10 cellular contexts compared by ENCODE assay signal in the genomic region with DNA sequence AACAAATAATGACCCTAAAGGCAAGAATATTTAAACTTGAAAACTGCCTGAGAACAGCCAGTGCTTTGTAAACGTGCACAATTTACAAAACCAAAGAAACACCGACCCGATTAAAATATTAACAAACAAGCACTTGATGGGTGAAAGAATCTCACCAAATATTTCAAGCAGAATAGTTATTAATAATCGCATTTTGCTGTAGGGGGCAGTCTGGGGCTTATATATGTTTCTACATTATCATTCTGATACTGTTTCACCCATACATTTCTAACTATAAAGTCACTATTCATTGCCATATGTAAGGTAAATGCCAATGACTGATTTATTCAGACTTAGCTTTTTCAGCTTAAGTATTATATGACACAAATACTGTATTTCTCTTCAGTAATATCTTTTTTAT. TPM values are rescaled to one million over a fixed set of nuclear protein-coding genes. Genes with fewer than 3 reads are reported as not detected.
A peak's percentile ranks its signal among the peaks of the same experiment; 100 is the strongest.
DNase-seq lines count a peak whose midpoint lies in the region; ATAC-seq, FAIRE-seq and TF ChIP-seq lines count a peak whose summit lies in the region.
"Had no signal": no experiment of that assay in that cellular context is flagged by ENCODE, and none has a peak within 500 bp of the region (broad histone marks: within the 10 kb centered on the region; RNA-seq: fewer than 3 reads in every experiment).

No MANE protein-coding gene starts in this region.

- peak in 2 of 3 donors; percentile 41 to 44 for DNase-seq in CD4-positive, CD25-positive, alpha-beta regulatory T cell
- DNase-seq in GM19239 (ENCODE audit: insufficient read length, low spot score) (no peak), immature natural killer cell (peak in 2 of 3 donors; percentile 5 to 25), vagina (ENCODE audit: extremely low spot score in 2 of 2) (no peak)
- DNase-seq in effector memory CD4-positive, alpha-beta T cell = no peak
- DNase-seq: nucleus accumbens had no signal

- H3K4me3 Mint-ChIP-seq in CD4-positive, CD25-positive, alpha-beta regulatory T cell = no peak overlapping the region
- no peak overlapping the region for H3K4me3 Mint-ChIP-seq in immature natural killer cell

- no peaks in the 10 kb centered on the region for H3K27me3 Mint-ChIP-seq in CD4-positive, CD25-positive, alpha-beta regulatory T cell
- no peaks in the 10 kb centered on the region for H3K27me3 Mint-ChIP-seq in immature natural killer cell (ENCODE audit: low read depth in 3 of 3)

- no peaks in the 10 kb centered on the region for H3K9me3 Mint-ChIP-seq in CD4-positive, CD25-positive, alpha-beta regulatory T cell
- no peaks in the 10 kb centered on the region for H3K9me3 Mint-ChIP-seq in immature natural killer cell

- intact Hi-C loops in vagina (cut with DNase I) = no loop called here

- no peak overlapping the region for H3K27ac Mint-ChIP-seq in CD4-positive, CD25-positive, alpha-beta regulatory T cell
- H3K27ac Mint-ChIP-seq in immature natural killer cell = no peak overlapping the region

- no peak overlapping the region for H3K27ac ChIP-seq in CD4-positive, CD25-positive, alpha-beta regulatory T cell (ENCODE audit: insufficient read depth, low read length, poor library complexity, severe bottlenecking)
- H3K27ac ChIP-seq in SU-DHL-6 (ENCODE audit: low read depth, low read length) (no peak overlapping the region), vagina (no peak overlapping the region)
- H3K27ac ChIP-seq in effector memory CD4-positive, alpha-beta T cell (ENCODE audit: insufficient read depth, low read length, poor library complexity, severe bottlenecking) = no peak overlapping the region
- H3K27ac ChIP-seq: epithelial cell of prostate had no signal

- H3K36me3 ChIP-seq in CD4-positive, CD25-positive, alpha-beta regulatory T cell (ENCODE audit: control insufficient read depth, insufficient read depth, low read length) = peaks cover 9% of the 10 kb centered on the region
- H3K36me3 ChIP-seq in SU-DHL-6 (ENCODE audit: low read length) (peaks cover 32% of the 10 kb centered on the region; the same call in 1 of the 2 replicates), vagina (peaks cover 0 to 6% of the 10 kb centered on the region in 2 donors)
- peaks cover 9% of the 10 kb centered on the region for H3K36me3 ChIP-seq in effector memory CD4-positive, alpha-beta T cell (ENCODE audit: control insufficient read depth, insufficient read depth, low read length)

- no peaks in the 10 kb centered on the region for H3K9me3 ChIP-seq in CD4-positive, CD25-positive, alpha-beta regulatory T cell (ENCODE audit: control insufficient read depth in 2 of 2, low read length in 2 of 2)
- H3K9me3 ChIP-seq in SU-DHL-6 (ENCODE audit: insufficient read depth, low read length) (no peaks in the 10 kb centered on the region), vagina (no peaks in the 10 kb centered on the region)
- H3K9me3 ChIP-seq in effector memory CD4-positive, alpha-beta T cell (ENCODE audit: control insufficient read depth, low read length) = no peaks in the 10 kb centered on the region

- H2AFZ ChIP-seq in SU-DHL-6 (ENCODE audit: low read depth, low read length, severe bottlenecking) = no peak overlapping the region

- H3K4me3 ChIP-seq in CD4-positive, CD25-positive, alpha-beta regulatory T cell (ENCODE audit: low read depth, low read length) = no peak overlapping the region
- H3K4me3 ChIP-seq in SU-DHL-6 (ENCODE audit: insufficient read depth, low read length, poor library complexity, severe bottlenecking) (no peak overlapping the region), vagina (no peak overlapping the region)
- no peak overlapping the region for H3K4me3 ChIP-seq in effector memory CD4-positive, alpha-beta T cell (ENCODE audit: insufficient read depth, low read depth, low read length, poor library complexity, severe bottlenecking)

- peaks cover 71% of the 10 kb centered on the region for H3K79me2 ChIP-seq in SU-DHL-6 (ENCODE audit: insufficient read depth, low read length)

- no peak for TF ChIP-seq POLR2A in vagina (IDR thresholded peaks at IDR 0.05)

- H3K4me1 ChIP-seq in CD4-positive, CD25-positive, alpha-beta regulatory T cell (ENCODE audit: control insufficient read depth, insufficient read depth, low read length, poor library complexity, severe bottlenecking) = no peaks in the 10 kb centered on the region
- no peaks in the 10 kb centered on the region for H3K4me1 ChIP-seq in vagina
- H3K4me1 ChIP-seq in effector memory CD4-positive, alpha-beta T cell (ENCODE audit: control insufficient read depth, insufficient read depth, low read length, poor library complexity, severe bottlenecking) = no peaks in the 10 kb centered on the region

- H3K9me2 ChIP-seq in SU-DHL-6 (replicated peaks; ENCODE audit: insufficient read depth, low read length) = no peaks in the 10 kb centered on the region

- no peak for ATAC-seq in CD4-positive, CD25-positive, alpha-beta regulatory T cell (ENCODE audit: low read depth in 2 of 2)
- ATAC-seq in GM18519 (IDR thresholded peaks at IDR 0.05; ENCODE audit: low FRiP score, unreplicated experiment) (no peak), GM21529 (IDR thresholded peaks at IDR 0.05; ENCODE audit: unreplicated experiment) (no peak)

- TF ChIP-seq CTCF in SU-DHL-6 (IDR thresholded peaks at IDR 0.05; ENCODE audit: insufficient read depth, low read length, poor library complexity, severe bottlenecking) (peak; percentile 39), vagina (IDR thresholded peaks at IDR 0.05) (no peak)

- peak; percentile 58 for FAIRE-seq in GM19239 (lab: Jason Lieb, UNC)

- H4K20me1 ChIP-seq in SU-DHL-6 (ENCODE audit: low read depth, low read length) = no peaks in the 10 kb centered on the region

- peaks cover 0 to 5% (median 0%) of the 10 kb centered on the region in 4 donors for H3K4me1 Mint-ChIP-seq in CD4-positive, CD25-positive, alpha-beta regulatory T cell
- H3K4me1 Mint-ChIP-seq in immature natural killer cell = no peaks in the 10 kb centered on the region

- no peaks in the 10 kb centered on the region for H3K27me3 ChIP-seq in CD4-positive, CD25-positive, alpha-beta regulatory T cell (ENCODE audit: control insufficient read depth, insufficient read depth, low read length)
- no peaks in the 10 kb centered on the region for H3K27me3 ChIP-seq in SU-DHL-6 (ENCODE audit: low read length)
- no peaks in the 10 kb centered on the region for H3K27me3 ChIP-seq in vagina
- no peaks in the 10 kb centered on the region for H3K27me3 ChIP-seq in effector memory CD4-positive, alpha-beta T cell (replicated peaks; ENCODE audit: control insufficient read depth, insufficient read depth, low read length, poor library complexity, severe bottlenecking)

- no peak overlapping the region for H3K9ac ChIP-seq in SU-DHL-6 (ENCODE audit: low read length)

- peaks cover 7% of the 10 kb centered on the region for H3K36me3 Mint-ChIP-seq in CD4-positive, CD25-positive, alpha-beta regulatory T cell
- H3K36me3 Mint-ChIP-seq in immature natural killer cell = peaks cover 4 to 8% (median 8%) of the 10 kb centered on the region in 3 donors

- no peak overlapping the region for H3K4me2 ChIP-seq in SU-DHL-6 (ENCODE audit: low read depth, low read length, poor library complexity, severe bottlenecking)

- peaks cover 12% of the 10 kb centered on the region for H3F3A ChIP-seq in SU-DHL-6 (ENCODE audit: insufficient read depth)

RNA-seq across cellular contexts. Expression of gene UBAP2, which starts 37.7 kb away (rescaled TPM):
- total RNA-seq in CD4-positive, CD25-positive, alpha-beta regulatory T cell = 38.9 TPM
- polyA plus RNA-seq in CD4-positive, CD25-positive, alpha-beta regulatory T cell = 10 to 100 TPM in 1 of 4 donors, 1 to 10 TPM in 3; 6.6 to 10.3 (median 8.7) TPM
- 10 to 100 TPM in 1 of 3 donors, 1 to 10 TPM in 1, not detected in 1; 5.8 to 15.0 TPM for polyA plus RNA-seq in immature natural killer cell
- 24.6 TPM for total RNA-seq in vagina

Comparison
In these comparisons a context has a peak if more than half of its experiments do, and no peak if none do; other contexts are left out.
1. DNase-seq: peak in CD4-positive, CD25-positive, alpha-beta regulatory T cell (2 of 3) and immature natural killer cell (2 of 3); none in GM19239 (single experiment), vagina (0 of 2) and effector memory CD4-positive, alpha-beta T cell (0 of 3).